8 cellular contexts compared by ENCODE assay signal in the genomic region with DNA sequence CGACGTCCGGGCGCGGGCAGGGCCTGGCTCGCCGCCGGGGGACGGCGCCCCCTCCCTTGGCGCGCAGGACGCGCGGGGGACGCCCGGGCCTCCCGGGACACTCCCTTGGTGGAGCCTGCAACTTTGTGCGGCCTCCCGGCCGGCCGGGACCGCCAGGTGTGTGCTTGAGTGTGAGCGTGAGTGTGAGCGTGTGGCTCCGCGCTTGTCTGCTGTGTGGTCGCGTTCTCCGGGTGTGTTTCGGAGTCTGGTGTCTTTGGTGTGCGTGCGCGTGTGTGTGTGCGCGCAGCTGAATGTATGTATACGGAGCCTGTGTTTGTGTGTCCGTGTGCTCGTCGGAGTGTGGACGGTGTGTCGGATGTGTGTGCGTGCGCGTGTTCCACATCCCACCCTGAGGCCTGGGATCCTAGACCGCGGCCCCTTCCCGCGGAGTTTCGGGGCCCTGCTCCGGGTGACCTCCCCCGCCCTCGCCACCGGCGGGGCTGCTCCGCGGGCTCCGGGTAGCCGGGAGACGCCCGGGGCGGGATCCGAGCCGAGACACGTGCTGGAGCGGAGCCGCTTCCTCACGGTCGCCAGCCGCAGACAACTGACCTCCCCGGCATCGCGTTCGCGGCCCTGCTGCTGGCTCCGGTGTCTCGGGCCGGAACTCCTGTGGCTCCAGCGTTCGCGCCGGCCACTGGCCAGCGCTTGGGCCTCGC. TPM values are rescaled to one million over a fixed set of nuclear protein-coding genes. Genes with fewer than 3 reads are reported as not detected.
DNase-seq lines count a peak whose midpoint lies in the region; ATAC-seq and TF ChIP-seq lines count a peak whose summit lies in the region.

No MANE protein-coding gene starts in this region.

- H3K36me3 ChIP-seq in HCT116 (ENCODE audit: control insufficient read depth in 1 of 2, insufficient read depth in 2 of 2, low read length in 2 of 2) (no peaks in the 10 kb centered on the region), iPS DF 6.9 (ENCODE audit: control insufficient read depth, insufficient read depth, low read length) (no peaks in the 10 kb centered on the region), gastrocnemius medialis (no peaks in the 10 kb centered on the region)

- ATAC-seq in HCT116 (peak; percentile 16), gastrocnemius medialis (peak; percentile 55 to 65), HG03025 (IDR thresholded peaks at IDR 0.05; ENCODE audit: low FRiP score, unreplicated experiment) (no peak)
- no peak for ATAC-seq in activated naive CD8-positive, alpha-beta T cell treated with anti-CD3 and anti-CD28 coated beads, Interleukin-2, amount 50 U/mL, for 24 hours

- intact Hi-C loops in HCT116 (cut with micrococcal nuclease) = loop anchor here (2.0 to 10.0 kb wide), 9 partner anchors 137 to 1677 kb away; no protein-coding TSS in a partner anchor
- intact Hi-C loops in gastrocnemius medialis (cut with DNase I; ENCODE audit: low total_unique reads) = loop anchor here (1.0 to 10.0 kb wide), 6 partner anchors 214 to 1470 kb away; no protein-coding TSS in a partner anchor

- no peak for TF ChIP-seq RAD21 in HCT116 (IDR thresholded peaks at IDR 0.05; ENCODE audit: low read depth)

- no peaks in the 10 kb centered on the region for H3K9me3 Mint-ChIP-seq in activated naive CD8-positive, alpha-beta T cell treated with anti-CD3 and anti-CD28 coated beads, Interleukin-2, amount 50 U/mL, for 24 hours

- POLR2A ChIA-PET in AG04449 (lab: Yijun Ruan, JAX) = no interaction called here
- POLR2A ChIA-PET in HCT116 (lab: Charles Lee) = no interaction called here

- RAD21 ChIA-PET in HCT116 (lab: Charles Lee; ENCODE audit: low non-redundant PET in 1 of 2, low total read pairs in 2 of 2, uncharacterized antibody in 2 of 2, unreplicated experiment in 2 of 2) = no interaction called here

- H3K9ac ChIP-seq in HCT116 (ENCODE audit: low read length) = peak overlapping the region; percentile 61

- in situ Hi-C loops in gastrocnemius medialis (cut with MboI; ENCODE audit: low sequenced_read_pairs in 4 of 4) = loop anchor here (10.0 to 25.0 kb wide), 6 partner anchors 849 to 1477 kb away; no protein-coding TSS in a partner anchor

- no peaks in the 10 kb centered on the region for H3K9me2 ChIP-seq in HCT116 (ENCODE audit: insufficient read depth)

- H3K4me3 ChIP-seq in AG04449 (ENCODE audit: low read depth, low read length) (peak overlapping the region; percentile 57), HCT116 (replicated peaks in 1 of 2; ENCODE audit: low read depth in 1 of 2, low read length in 2 of 2) (peak overlapping the region; percentile 54 to 64), iPS DF 6.9 (ENCODE audit: low read length) (peak overlapping the region; percentile 24; the same call in 1 of the 2 replicates), gastrocnemius medialis (peak overlapping the region; percentile 53 to 77 (median 60))

- peak overlapping the region; percentile 84 for H3K4me2 ChIP-seq in HCT116 (ENCODE audit: low read length)

- H3K36me3 Mint-ChIP-seq in activated naive CD8-positive, alpha-beta T cell treated with anti-CD3 and anti-CD28 coated beads, Interleukin-2, amount 50 U/mL, for 24 hours (ENCODE audit: low read depth) = no peaks in the 10 kb centered on the region

- H3K27me3 ChIP-seq in HCT116 (ENCODE audit: insufficient read depth, low read length) (no peaks in the 10 kb centered on the region), iPS DF 6.9 (ENCODE audit: control insufficient read depth, insufficient read depth, low read length) (peaks cover 13% of the 10 kb centered on the region; the same call in 1 of the 2 replicates), gastrocnemius medialis (no peaks in the 10 kb centered on the region)

- peak overlapping the region; percentile 53 for H3K27ac ChIP-seq in HCT116 (ENCODE audit: low read depth, low read length)
- no peak overlapping the region for H3K27ac ChIP-seq in iPS DF 6.9 (ENCODE audit: low read length)
- H3K27ac ChIP-seq in gastrocnemius medialis = peak overlapping the region; percentile 77 to 87 (median 79)

- peaks cover 45% of the 10 kb centered on the region for H3K27me3 Mint-ChIP-seq in activated naive CD8-positive, alpha-beta T cell treated with anti-CD3 and anti-CD28 coated beads, Interleukin-2, amount 50 U/mL, for 24 hours

- TF ChIP-seq POLR2A in HCT116 (IDR thresholded peaks at IDR 0.05; ENCODE audit: borderline replicate concordance, extremely low read depth, insufficient read depth, insufficient read length) = no peak
- TF ChIP-seq POLR2A in gastrocnemius medialis (IDR thresholded peaks at IDR 0.05) = peak; percentile 44 to 64

- no CpG with 5 or more reads among the region's 84 CpGs for WGBS in iPS DF 6.9 (ENCODE audit: insufficient coverage, insufficient read length)

- H3K4me3 Mint-ChIP-seq in activated naive CD8-positive, alpha-beta T cell treated with anti-CD3 and anti-CD28 coated beads, Interleukin-2, amount 50 U/mL, for 24 hours = peak overlapping the region; percentile 70

- H4K20me1 ChIP-seq in HCT116 (ENCODE audit: insufficient read depth) = no peaks in the 10 kb centered on the region

- no peaks in the 10 kb centered on the region for H3K9me3 ChIP-seq in HCT116 (ENCODE audit: control insufficient read depth in 1 of 2, insufficient read depth in 1 of 2, low read depth in 1 of 2, low read length in 2 of 2)
- H3K9me3 ChIP-seq in iPS DF 6.9 (ENCODE audit: control insufficient read depth, insufficient read depth, low read length) = no peaks in the 10 kb centered on the region
- H3K9me3 ChIP-seq in gastrocnemius medialis = no peaks in the 10 kb centered on the region

- H3K27ac Mint-ChIP-seq in activated naive CD8-positive, alpha-beta T cell treated with anti-CD3 and anti-CD28 coated beads, Interleukin-2, amount 50 U/mL, for 24 hours = no peak overlapping the region

- H3K4me1 Mint-ChIP-seq in activated naive CD8-positive, alpha-beta T cell treated with anti-CD3 and anti-CD28 coated beads, Interleukin-2, amount 50 U/mL, for 24 hours = peaks cover 14% of the 10 kb centered on the region

- peaks cover 17% of the 10 kb centered on the region; the same call in 1 of the 2 replicates for H3K79me2 ChIP-seq in HCT116 (ENCODE audit: insufficient read depth, low read length)

- BruUV-seq in HCT116 (replicated peaks; lab: Mats Ljungman, UMichigan) = no TSS peak

- H2AFZ ChIP-seq in HCT116 (ENCODE audit: low read depth, low read length, poor library complexity, severe bottlenecking) = no peak overlapping the region

- CTCF ChIA-PET in AG04449 (lab: Yijun Ruan, JAX) = interaction anchor here (2.5 to 3.6 kb wide), 2 partner anchors 32 to 1470 kb away, joined by 7 to 16 read pairs; no protein-coding TSS in a partner anchor
- CTCF ChIA-PET in HCT116 (lab: Charles Lee) = no interaction called here

- TF ChIP-seq CTCF in AG04449 (IDR thresholded peaks at IDR 0.05; ENCODE audit: insufficient read depth, low read length, missing control alignments) = no peak
- TF ChIP-seq CTCF in HCT116 (IDR thresholded peaks at IDR 0.05 in 2 of 3, conservative IDR thresholded peaks at IDR 0.05 in 1 of 3; ENCODE audit: borderline replicate concordance in 1 of 3, insufficient read depth in 1 of 3, low read depth in 2 of 3, low read length in 2 of 3) = no peak
- TF ChIP-seq CTCF in gastrocnemius medialis (IDR thresholded peaks at IDR 0.05 in 4 of 5, conservative IDR thresholded peaks at IDR 0.05 in 1 of 5) = no peak

- H3K4me1 ChIP-seq in HCT116 (ENCODE audit: control insufficient read depth in 1 of 2, insufficient read depth in 2 of 2, low read length in 2 of 2) = peaks cover 17 to 31% of the 10 kb centered on the region in 2 experiments
- H3K4me1 ChIP-seq in iPS DF 6.9 (ENCODE audit: control insufficient read depth, insufficient read depth, low read length) = peaks cover 18% of the 10 kb centered on the region
- H3K4me1 ChIP-seq in gastrocnemius medialis = peaks cover 6 to 7% of the 10 kb centered on the region in 2 donors

- no peak for DNase-seq in AG04449 (ENCODE audit: low read depth, low spot score)
- DNase-seq in HCT116 (ENCODE audit: low read depth, low spot score) = no peak
- DNase-seq in activated naive CD8-positive, alpha-beta T cell treated with anti-CD3 and anti-CD28 coated beads, Interleukin-2, amount 50 U/mL, for 24 hours = no peak
- DNase-seq in iPS DF 6.9 (ENCODE audit: low read depth, low spot score) = no peak
- peak; percentile 66 to 76 for DNase-seq in gastrocnemius medialis
- DNase-seq in NCI-H446 (lab: John Stamatoyannopoulos, UW) = no peak
- DNase-seq in NCI-H510A treated with DMSO at 0.1 percent for 48 hours (lab: John Stamatoyannopoulos, UW) = no peak

TF ChIP-seq in HCT116, 20 proteins besides CTCF, POLR2A, EP300 and RAD21:
- TF ChIP-seq, protein P1, sequence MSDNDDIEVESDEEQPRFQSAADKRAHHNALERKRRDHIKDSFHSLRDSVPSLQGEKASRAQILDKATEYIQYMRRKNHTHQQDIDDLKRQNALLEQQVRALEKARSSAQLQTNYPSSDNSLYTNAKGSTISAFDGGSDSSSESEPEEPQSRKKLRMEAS (IDR thresholded peaks at IDR 0.05) = peak; percentile 71
- TF ChIP-seq EZH2 (IDR thresholded peaks at IDR 0.05) = no peak
- no peak for TF ChIP-seq JUND (IDR thresholded peaks at IDR 0.05)

RNA-seq across cellular contexts. Expression of a gene that starts 1.7 kb away (rescaled TPM):
- total RNA-seq in HCT116 (2021; ENCODE audit: unreplicated experiment) (40.7 TPM), gastrocnemius medialis (10 to 100 TPM; 11.4 to 59.4 (median 35.3) TPM)
- polyA plus RNA-seq in HCT116 (2012) = 48.2 and 58.7 TPM in 2 replicates

RNA-seq across cellular contexts. Expression of a gene that starts 7.3 kb away (rescaled TPM):
- 42.9 TPM for total RNA-seq in HCT116 (2021; ENCODE audit: unreplicated experiment)
- polyA plus RNA-seq in HCT116 (2012) = 38.4 and 45.7 TPM in 2 replicates
- 10 to 100 TPM; 21.9 to 29.8 (median 26.6) TPM for total RNA-seq in gastrocnemius medialis

RNA-seq across cellular contexts. Expression of a gene that starts 56.4 kb away (rescaled TPM):
- total RNA-seq in HCT116 (2021; ENCODE audit: unreplicated experiment) (69.0 TPM), gastrocnemius medialis (10 to 100 TPM; 42.4 to 72.5 (median 65.4) TPM)
- 58.2 and 66.6 TPM in 2 replicates for polyA plus RNA-seq in HCT116 (2012)

Comparison
In these comparisons a context has a peak if more than half of its experiments do, and no peak if none do; other contexts are left out.
1. DNase-seq: peak in gastrocnemius medialis (2 of 2); none in AG04449 (single experiment), HCT116 (single experiment), activated naive CD8-positive, alpha-beta T cell treated with anti-CD3 and anti-CD28 coated beads, Interleukin-2, amount 50 U/mL, for 24 hours (single experiment), iPS DF 6.9 (single experiment), NCI-H446 (0 of 2) and NCI-H510A treated with DMSO at 0.1 percent for 48 hours (single experiment).
2. ATAC-seq: peak in HCT116 (single experiment) and gastrocnemius medialis (2 of 2); none in activated naive CD8-positive, alpha-beta T cell treated with anti-CD3 and anti-CD28 coated beads, Interleukin-2, amount 50 U/mL, for 24 hours (single experiment) and HG03025 (single experiment).
3. Peak in every context shown above with its lines, with median percentiles within 50 percentile points of each other: H3K4me3 ChIP-seq.